ENCODE assay signal across 8 cellular contexts in the genomic region with DNA sequence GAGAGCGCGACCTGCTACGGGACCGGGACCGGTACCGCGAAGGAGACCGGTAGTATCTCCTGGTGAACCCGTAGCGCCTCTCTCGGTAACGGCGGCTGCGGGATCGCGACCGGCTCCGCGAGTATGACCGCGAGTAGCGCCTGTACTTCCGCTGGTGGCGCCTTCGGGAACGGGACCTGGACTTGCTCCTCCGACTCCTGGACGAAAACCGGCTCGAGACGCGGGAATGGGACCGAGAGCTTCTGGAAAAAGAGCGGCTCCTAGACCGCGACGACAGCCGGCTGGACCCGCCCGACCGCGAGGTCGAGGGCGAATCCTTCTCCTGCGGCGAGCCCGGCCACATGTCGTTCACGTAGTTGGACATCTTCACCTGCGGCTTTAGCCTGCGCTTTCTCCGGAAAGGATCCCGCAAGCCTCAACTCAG. TPM values are rescaled to one million over a fixed set of nuclear protein-coding genes. Genes with fewer than 3 reads are reported as not detected.
A peak's percentile ranks its signal among the peaks of the same experiment; 100 is the strongest.
DNase-seq lines count a peak whose midpoint lies in the region; ATAC-seq and TF ChIP-seq lines count a peak whose summit lies in the region.

No MANE protein-coding gene starts in this region.

- H3K4me3 ChIP-seq in fibroblast of villous mesenchyme (ENCODE audit: low read depth, low read length) (peak overlapping the region; percentile 98), prostate gland (peak overlapping the region; percentile 82 to 92)

- under 1% methylated on average over 37 of the region's 53 CpGs for WGBS in prostate gland

- H3K27ac ChIP-seq in prostate gland: peak overlapping the region; percentile 98 to 100

- TF ChIP-seq CTCF in fibroblast of villous mesenchyme (IDR thresholded peaks at IDR 0.05; ENCODE audit: insufficient read depth, low read depth, low read length) (no peak), prostate gland (IDR thresholded peaks at IDR 0.05) (no peak)

- H3K27me3 ChIP-seq in prostate gland (replicated peaks; ENCODE audit: insufficient read depth): no peaks in the 10 kb centered on the region

- H3K9me3 ChIP-seq in prostate gland: no peaks in the 10 kb centered on the region

- DNase-seq in NCI-H82 (lab: John Stamatoyannopoulos, UW) (peak; percentile 54), NCI-H82 treated with DMSO at 0.1 percent for 48 hours (lab: John Stamatoyannopoulos, UW; ENCODE audit: unreplicated experiment) (no peak), fibroblast of villous mesenchyme (ENCODE audit: low read depth) (peak; percentile 20), prostate gland (ENCODE audit: low spot score) (no peak), medulla oblongata (ENCODE audit: extremely low spot score) (no peak)
- peak; percentile 55 to 59 for DNase-seq in activated T-cell treated with anti-CD3 and anti-CD28 coated beads, Interleukin-2, amount 50 U/mL, for 48 hours

- no peak for TF ChIP-seq POLR2A in prostate gland (IDR thresholded peaks at IDR 0.05)

- peaks cover 3% of the 10 kb centered on the region for H3K4me1 ChIP-seq in prostate gland (replicated peaks)

- ATAC-seq in HG03432 (IDR thresholded peaks at IDR 0.05; ENCODE audit: unreplicated experiment) (peak; percentile 2), GM19452 (IDR thresholded peaks at IDR 0.05; ENCODE audit: unreplicated experiment) (no peak)

- intact Hi-C loops in prostate gland (cut with DNase I): loop anchor here (10.0 kb wide), 1 partner anchor 98 kb away; no protein-coding TSS in a partner anchor

- peaks cover 0 to 12% of the 10 kb centered on the region in 2 donors for H3K36me3 ChIP-seq in prostate gland

RNA-seq across cellular contexts. Expression of a gene that starts 0.6 kb away (rescaled TPM):
- 95.7 and 160 TPM in 2 replicates for total RNA-seq in fibroblast of villous mesenchyme
- total RNA-seq in prostate gland: 100 to 1,000 TPM; 114 to 145 TPM

RNA-seq across cellular contexts. Expression of a gene that starts 14.3 kb away (rescaled TPM):
- total RNA-seq in fibroblast of villous mesenchyme (19.3 and 28.9 TPM in 2 replicates), prostate gland (10 to 100 TPM; 46.5 to 51.0 TPM)

RNA-seq across cellular contexts. Expression of a gene that starts 25.7 kb away (rescaled TPM):
- total RNA-seq in fibroblast of villous mesenchyme (not detected in 2 replicates), prostate gland (not detected)

Comparison
In these comparisons a context has a peak if more than half of its experiments do, and no peak if none do; other contexts are left out.
1. DNase-seq: peak in NCI-H82 (single experiment), activated T-cell treated with anti-CD3 and anti-CD28 coated beads, Interleukin-2, amount 50 U/mL, for 48 hours (2 of 2) and fibroblast of villous mesenchyme (single experiment); none in NCI-H82 treated with DMSO at 0.1 percent for 48 hours (single experiment), prostate gland (single experiment) and medulla oblongata (single experiment).